ENCODE assay signal across 20 cellular contexts in genomic region chr2:111664451-111664850, GRCh38.
DNase-seq lines count a peak whose midpoint lies in the region; ATAC-seq and TF ChIP-seq lines count a peak whose summit lies in the region.
"Had no signal": no experiment of that assay in that cellular context is flagged by ENCODE, and none has a peak within 500 bp of the region (broad histone marks: within the 10 kb centered on the region; RNA-seq: fewer than 3 reads in every experiment).

No MANE protein-coding gene starts in this region.

- H3K36me3 Mint-ChIP-seq in activated CD8-positive, alpha-beta T cell treated with anti-CD3 and anti-CD28 coated beads, Interleukin-2, amount 10 ng/mL, durations not matched to agents 7 days and 5 days (ENCODE audit: low read depth): no peaks in the 10 kb centered on the region
- no peaks in the 10 kb centered on the region for H3K36me3 Mint-ChIP-seq in activated CD8-positive, alpha-beta T cell treated with anti-CD3 and anti-CD28 coated beads for 36 hours (ENCODE audit: low read depth)
- H3K36me3 Mint-ChIP-seq in endodermal cell (ENCODE audit: low read depth) (peaks cover 3% of the 10 kb centered on the region), nephron (ENCODE audit: low read depth) (no peaks in the 10 kb centered on the region)
- H3K36me3 Mint-ChIP-seq: CD8-positive, alpha-beta T cell had no signal

- no peak overlapping the region for H3K9ac ChIP-seq in endodermal cell (ENCODE audit: extremely low read depth, low read length, poor library complexity, severe bottlenecking)
- H3K9ac ChIP-seq: BLaER1 treated with 17β-estradiol and CSF1 and Interleukin-3, amounts not matched to agents 10 nM and 100 nM had no signal

- CTCF ChIA-PET in activated CD8-positive, alpha-beta T cell treated with anti-CD3 and anti-CD28 coated beads, Interleukin-2, amount 10 ng/mL, durations not matched to agents 7 days and 5 days (lab: Charles Lee): no interaction called here
- CTCF ChIA-PET in activated CD8-positive, alpha-beta T cell treated with anti-CD3 and anti-CD28 coated beads for 36 hours (lab: Charles Lee): interaction anchor here (1.2 kb wide), 1 partner anchor 15 kb away, joined by 3 read pairs; no protein-coding TSS in a partner anchor

- no peak for ATAC-seq in activated CD8-positive, alpha-beta T cell treated with anti-CD3 and anti-CD28 coated beads, Interleukin-2, amount 10 ng/mL, durations not matched to agents 7 days and 5 days
- ATAC-seq in activated CD8-positive, alpha-beta T cell treated with anti-CD3 and anti-CD28 coated beads for 36 hours: no peak
- ATAC-seq in aorta (ENCODE audit: low FRiP score): no peak
- ATAC-seq: CD8-positive, alpha-beta T cell; HCT116 had no signal

- POLR2A ChIA-PET in activated CD8-positive, alpha-beta T cell treated with anti-CD3 and anti-CD28 coated beads, Interleukin-2, amount 10 ng/mL, durations not matched to agents 7 days and 5 days (lab: Charles Lee): no interaction called here
- POLR2A ChIA-PET in activated CD8-positive, alpha-beta T cell treated with anti-CD3 and anti-CD28 coated beads for 36 hours (lab: Charles Lee): no interaction called here

- no peak for TF ChIP-seq CTCF in activated CD8-positive, alpha-beta T cell treated with anti-CD3 and anti-CD28 coated beads for 36 hours (IDR thresholded peaks at IDR 0.05)
- no peak for TF ChIP-seq CTCF in endodermal cell (conservative IDR thresholded peaks at IDR 0.05)
- no peak for TF ChIP-seq CTCF in nephron (IDR thresholded peaks at IDR 0.05; ENCODE audit: unreplicated experiment in 3 of 3)

- H3K4me1 ChIP-seq in endodermal cell (ENCODE audit: control insufficient read depth, insufficient read depth, low read length) (peaks cover 11% of the 10 kb centered on the region), aorta (ENCODE audit: control insufficient read depth in 1 of 2, insufficient read depth in 2 of 2, low read length in 2 of 2) (no peaks in the 10 kb centered on the region)

- H3K27ac ChIP-seq in endodermal cell (ENCODE audit: low read depth, low read length): no peak overlapping the region
- H3K27ac ChIP-seq in aorta (ENCODE audit: low read depth in 1 of 2, low read length in 2 of 2): no peak overlapping the region
- H3K27ac ChIP-seq: 22Rv1; BLaER1 treated with 17β-estradiol and CSF1 and Interleukin-3, amounts not matched to agents 10 nM and 100 nM; HL-60 had no signal

- no peak overlapping the region for H3K27ac Mint-ChIP-seq in activated CD8-positive, alpha-beta T cell treated with anti-CD3 and anti-CD28 coated beads, Interleukin-2, amount 10 ng/mL, durations not matched to agents 7 days and 5 days
- H3K27ac Mint-ChIP-seq in activated CD8-positive, alpha-beta T cell treated with anti-CD3 and anti-CD28 coated beads for 36 hours: no peak overlapping the region
- H3K27ac Mint-ChIP-seq in endodermal cell (no peak overlapping the region), nephron (peak overlapping the region in 2 of 3 experiments; percentile 18 to 96)
- H3K27ac Mint-ChIP-seq: B cell; CD8-positive, alpha-beta T cell; HFFc6 had no signal

- H3K9me3 Mint-ChIP-seq in activated CD8-positive, alpha-beta T cell treated with anti-CD3 and anti-CD28 coated beads, Interleukin-2, amount 10 ng/mL, durations not matched to agents 7 days and 5 days (ENCODE audit: insufficient read depth): no peaks in the 10 kb centered on the region
- no peaks in the 10 kb centered on the region for H3K9me3 Mint-ChIP-seq in activated CD8-positive, alpha-beta T cell treated with anti-CD3 and anti-CD28 coated beads for 36 hours
- H3K9me3 Mint-ChIP-seq in endodermal cell: no peaks in the 10 kb centered on the region
- peaks cover 10% of the 10 kb centered on the region for H3K9me3 Mint-ChIP-seq in nephron
- H3K9me3 Mint-ChIP-seq: CD8-positive, alpha-beta T cell; HFFc6 had no signal

- intact Hi-C loops in activated CD8-positive, alpha-beta T cell treated with anti-CD3 and anti-CD28 coated beads for 36 hours (cut with micrococcal nuclease): no loop called here
- intact Hi-C loops in aorta (cut with DNase I): no loop called here

- peak; percentile 4 for DNase-seq in activated CD8-positive, alpha-beta T cell treated with anti-CD3 and anti-CD28 coated beads, Interleukin-2, amount 10 ng/mL, durations not matched to agents 7 days and 5 days
- DNase-seq in activated CD8-positive, alpha-beta T cell treated with anti-CD3 and anti-CD28 coated beads for 36 hours: no peak
- peak; percentile 6 for DNase-seq in endodermal cell
- no peak for DNase-seq in aorta
- no peak for DNase-seq in AG08395 (ENCODE audit: low spot score)
- no peak for DNase-seq in medulla oblongata (ENCODE audit: extremely low spot score)
- DNase-seq in stimulated activated CD4-positive, alpha-beta T cell treated with anti-CD3 and anti-CD28 coated beads, Interleukin-12 subunit alpha, Interleukin-12 subunit beta, amount 100 ng/mL, for 4 hours: no peak
- DNase-seq: Calu3; CD8-positive, alpha-beta T cell; DMS79 treated with DMSO at 0.1 percent for 48 hours; GF-D8; GOT3; H7; HFFc6 had no signal

- H3K4me3 ChIP-seq in endodermal cell (ENCODE audit: low read length) (no peak overlapping the region), aorta (ENCODE audit: low read length in 2 of 2) (no peak overlapping the region)
- H3K4me3 ChIP-seq: BLaER1 treated with 17β-estradiol and CSF1 and Interleukin-3, amounts not matched to agents 10 nM and 100 nM had no signal

- peaks cover 12% of the 10 kb centered on the region for H3K4me1 Mint-ChIP-seq in activated CD8-positive, alpha-beta T cell treated with anti-CD3 and anti-CD28 coated beads, Interleukin-2, amount 10 ng/mL, durations not matched to agents 7 days and 5 days (ENCODE audit: low read depth)
- peaks cover 5% of the 10 kb centered on the region for H3K4me1 Mint-ChIP-seq in activated CD8-positive, alpha-beta T cell treated with anti-CD3 and anti-CD28 coated beads for 36 hours (ENCODE audit: low read depth)
- H3K4me1 Mint-ChIP-seq in endodermal cell (peaks cover 18% of the 10 kb centered on the region), nephron (peaks cover 43% of the 10 kb centered on the region)

- H3K4me3 Mint-ChIP-seq in activated CD8-positive, alpha-beta T cell treated with anti-CD3 and anti-CD28 coated beads, Interleukin-2, amount 10 ng/mL, durations not matched to agents 7 days and 5 days: no peak overlapping the region
- no peak overlapping the region for H3K4me3 Mint-ChIP-seq in activated CD8-positive, alpha-beta T cell treated with anti-CD3 and anti-CD28 coated beads for 36 hours
- H3K4me3 Mint-ChIP-seq in endodermal cell (no peak overlapping the region), nephron (no peak overlapping the region)
- H3K4me3 Mint-ChIP-seq: B cell; CD8-positive, alpha-beta T cell; HFFc6 had no signal

- 97% methylated on average over 3 of the region's 3 CpGs; no CpG with 5 or more reads in 1 of the 2 experiments for WGBS in endodermal cell (ENCODE audit: insufficient coverage in 1 of 2, insufficient read length in 1 of 2), 2 experiments
- WGBS in aorta, 2 donors: 94 to 97% methylated on average over 3 of the region's 3 CpGs

- H3K27me3 ChIP-seq in endodermal cell (ENCODE audit: control insufficient read depth, insufficient read depth, low read length, poor library complexity, severe bottlenecking) (peaks cover 10% of the 10 kb centered on the region), aorta (ENCODE audit: control insufficient read depth in 1 of 2, insufficient read depth in 2 of 2, low read length in 1 of 2) (no peaks in the 10 kb centered on the region)
- H3K27me3 ChIP-seq: BLaER1 treated with 17β-estradiol and CSF1 and Interleukin-3, amounts not matched to agents 10 nM and 100 nM had no signal

- H3K9me3 ChIP-seq in endodermal cell (ENCODE audit: control insufficient read depth, low read length): peaks cover 25% of the 10 kb centered on the region
- H3K9me3 ChIP-seq in aorta (ENCODE audit: control insufficient read depth, low read length): no peaks in the 10 kb centered on the region

- H3K36me3 ChIP-seq in endodermal cell (ENCODE audit: control insufficient read depth, insufficient read depth, low read length) (no peaks in the 10 kb centered on the region), aorta (ENCODE audit: control insufficient read depth in 1 of 2, insufficient read depth in 2 of 2, low read length in 1 of 2) (no peaks in the 10 kb centered on the region)
- H3K36me3 ChIP-seq: BLaER1 treated with 17β-estradiol and CSF1 and Interleukin-3, amounts not matched to agents 10 nM and 100 nM had no signal

- peaks cover 3% of the 10 kb centered on the region for H3K27me3 Mint-ChIP-seq in activated CD8-positive, alpha-beta T cell treated with anti-CD3 and anti-CD28 coated beads, Interleukin-2, amount 10 ng/mL, durations not matched to agents 7 days and 5 days (ENCODE audit: low read depth)
- H3K27me3 Mint-ChIP-seq in activated CD8-positive, alpha-beta T cell treated with anti-CD3 and anti-CD28 coated beads for 36 hours: no peaks in the 10 kb centered on the region
- H3K27me3 Mint-ChIP-seq in endodermal cell (ENCODE audit: insufficient read depth): peaks cover 8% of the 10 kb centered on the region
- H3K27me3 Mint-ChIP-seq in nephron (ENCODE audit: low read depth): peaks cover 4% of the 10 kb centered on the region
- H3K27me3 Mint-ChIP-seq: B cell had no signal

Comparison
In these comparisons a context has a peak if more than half of its experiments do, and no peak if none do; other contexts are left out.
1. DNase-seq: peak in activated CD8-positive, alpha-beta T cell treated with anti-CD3 and anti-CD28 coated beads, Interleukin-2, amount 10 ng/mL, durations not matched to agents 7 days and 5 days (single experiment) and endodermal cell (single experiment); none in activated CD8-positive, alpha-beta T cell treated with anti-CD3 and anti-CD28 coated beads for 36 hours (single experiment), aorta (0 of 2), AG08395 (single experiment), medulla oblongata (single experiment) and stimulated activated CD4-positive, alpha-beta T cell treated with anti-CD3 and anti-CD28 coated beads, Interleukin-12 subunit alpha, Interleukin-12 subunit beta, amount 100 ng/mL, for 4 hours (single experiment).
2. H3K27ac Mint-ChIP-seq: peak in nephron (2 of 3); none in activated CD8-positive, alpha-beta T cell treated with anti-CD3 and anti-CD28 coated beads, Interleukin-2, amount 10 ng/mL, durations not matched to agents 7 days and 5 days (single experiment), activated CD8-positive, alpha-beta T cell treated with anti-CD3 and anti-CD28 coated beads for 36 hours (single experiment) and endodermal cell (single experiment).